ENCODE assay signal across 13 cellular contexts in genomic region chr3:193853511-193854219, GRCh38.
DNase-seq lines count a peak whose midpoint lies in the region; ATAC-seq and TF ChIP-seq lines count a peak whose summit lies in the region.
"Had no signal": no experiment of that assay in that cellular context is flagged by ENCODE, and none has a peak within 500 bp of the region (broad histone marks: within the 10 kb centered on the region; RNA-seq: fewer than 3 reads in every experiment).

No MANE protein-coding gene starts in this region.

- H3K36me3 ChIP-seq in Loucy (ENCODE audit: insufficient read depth, low read length) (no peaks in the 10 kb centered on the region), colonic mucosa (no peaks in the 10 kb centered on the region), mucosa of stomach (ENCODE audit: control insufficient read depth, insufficient read depth, low read length) (no peaks in the 10 kb centered on the region)

- peak overlapping the region; percentile 70 for H2AFZ ChIP-seq in Loucy (ENCODE audit: low read length)

- peak overlapping the region; percentile 56 for H3K9ac ChIP-seq in Loucy (ENCODE audit: low read depth, low read length, poor library complexity, severe bottlenecking)
- peak overlapping the region in 1 of 2 donors; percentile 44 for H3K9ac ChIP-seq in colonic mucosa (ENCODE audit: low read depth in 2 of 2, low read length in 2 of 2)
- H3K9ac ChIP-seq in mucosa of stomach (ENCODE audit: low read length): peak overlapping the region; percentile 38

- no peaks in the 10 kb centered on the region for H3K27me3 ChIP-seq in Loucy (ENCODE audit: insufficient read depth, low read length, poor library complexity, severe bottlenecking)
- H3K27me3 ChIP-seq in colonic mucosa: no peaks in the 10 kb centered on the region
- H3K27me3 ChIP-seq in mucosa of stomach (ENCODE audit: control insufficient read depth, insufficient read depth, low read length): no peaks in the 10 kb centered on the region

- no peaks in the 10 kb centered on the region for H3K9me3 ChIP-seq in Loucy (ENCODE audit: insufficient read depth, low read depth, low read length)
- no peaks in the 10 kb centered on the region for H3K9me3 ChIP-seq in colonic mucosa
- H3K9me3 ChIP-seq in mucosa of stomach (ENCODE audit: control insufficient read depth, low read length): no peaks in the 10 kb centered on the region

- no peaks in the 10 kb centered on the region for H3K79me2 ChIP-seq in Loucy (ENCODE audit: insufficient read depth, low read length)

- H3K27ac ChIP-seq in colonic mucosa: peak overlapping the region; percentile 75

- no peak for ATAC-seq in GM19467 (IDR thresholded peaks at IDR 0.05; ENCODE audit: unreplicated experiment)

- TF ChIP-seq CTCF in Loucy (conservative IDR thresholded peaks at IDR 0.05; ENCODE audit: low read length) (no peak), colonic mucosa (IDR thresholded peaks at IDR 0.05) (no peak)

- peak; percentile 96 for DNase-seq in CMK (ENCODE audit: low read depth)
- peak; percentile 54 for DNase-seq in colonic mucosa
- DNase-seq in NCI-H446 treated with DMSO at 0.1 percent for 48 hours (lab: John Stamatoyannopoulos, UW): no peak
- DNase-seq in activated CD4-positive, alpha-beta T cell treated with anti-CD3 and anti-CD28 coated beads for 4 hours: no peak
- no peak for DNase-seq in NCI-H1694 (lab: John Stamatoyannopoulos, UW)
- DNase-seq: activated CD4-positive, alpha-beta memory T cell treated with anti-CD3 and anti-CD28 coated beads, Interleukin-2, amount 10 ng/mL, durations not matched to agents 7 days and 5 days; CD4-positive, alpha-beta T cell; cerebellar nuclear complex; kidney; NCI-H1436 had no signal

- intact Hi-C loops in colonic mucosa (cut with DNase I): no loop called here

- H3K4me3 ChIP-seq in Loucy (ENCODE audit: low read length, poor library complexity, severe bottlenecking) (peak overlapping the region; percentile 46), colonic mucosa (no peak overlapping the region), mucosa of stomach (ENCODE audit: low read length) (no peak overlapping the region)

- H3F3A ChIP-seq in Loucy (ENCODE audit: low read depth): no peaks in the 10 kb centered on the region

- peak overlapping the region; percentile 63 for H3K4me2 ChIP-seq in Loucy (ENCODE audit: low read depth, low read length, poor library complexity, severe bottlenecking)

- H4K20me1 ChIP-seq in Loucy (ENCODE audit: insufficient read depth, low read length, poor library complexity, severe bottlenecking): no peaks in the 10 kb centered on the region

- H3K4me1 ChIP-seq in Loucy (ENCODE audit: insufficient read depth, low read length, poor library complexity, severe bottlenecking): peaks cover 45% of the 10 kb centered on the region
- peaks cover 4% of the 10 kb centered on the region for H3K4me1 ChIP-seq in colonic mucosa
- H3K4me1 ChIP-seq in mucosa of stomach (ENCODE audit: control insufficient read depth, insufficient read depth, low read length): peaks cover 43% of the 10 kb centered on the region

- no peaks in the 10 kb centered on the region for H3K9me2 ChIP-seq in Loucy (replicated peaks; ENCODE audit: low read depth, low read length)

Comparison
In these comparisons a context has a peak if more than half of its experiments do, and no peak if none do; other contexts are left out.
1. DNase-seq: peak in CMK (single experiment) and colonic mucosa (single experiment); none in NCI-H446 treated with DMSO at 0.1 percent for 48 hours (single experiment), activated CD4-positive, alpha-beta T cell treated with anti-CD3 and anti-CD28 coated beads for 4 hours (0 of 2) and NCI-H1694 (single experiment).